ENCODE assay signal across 8 cellular contexts in the genomic region with DNA sequence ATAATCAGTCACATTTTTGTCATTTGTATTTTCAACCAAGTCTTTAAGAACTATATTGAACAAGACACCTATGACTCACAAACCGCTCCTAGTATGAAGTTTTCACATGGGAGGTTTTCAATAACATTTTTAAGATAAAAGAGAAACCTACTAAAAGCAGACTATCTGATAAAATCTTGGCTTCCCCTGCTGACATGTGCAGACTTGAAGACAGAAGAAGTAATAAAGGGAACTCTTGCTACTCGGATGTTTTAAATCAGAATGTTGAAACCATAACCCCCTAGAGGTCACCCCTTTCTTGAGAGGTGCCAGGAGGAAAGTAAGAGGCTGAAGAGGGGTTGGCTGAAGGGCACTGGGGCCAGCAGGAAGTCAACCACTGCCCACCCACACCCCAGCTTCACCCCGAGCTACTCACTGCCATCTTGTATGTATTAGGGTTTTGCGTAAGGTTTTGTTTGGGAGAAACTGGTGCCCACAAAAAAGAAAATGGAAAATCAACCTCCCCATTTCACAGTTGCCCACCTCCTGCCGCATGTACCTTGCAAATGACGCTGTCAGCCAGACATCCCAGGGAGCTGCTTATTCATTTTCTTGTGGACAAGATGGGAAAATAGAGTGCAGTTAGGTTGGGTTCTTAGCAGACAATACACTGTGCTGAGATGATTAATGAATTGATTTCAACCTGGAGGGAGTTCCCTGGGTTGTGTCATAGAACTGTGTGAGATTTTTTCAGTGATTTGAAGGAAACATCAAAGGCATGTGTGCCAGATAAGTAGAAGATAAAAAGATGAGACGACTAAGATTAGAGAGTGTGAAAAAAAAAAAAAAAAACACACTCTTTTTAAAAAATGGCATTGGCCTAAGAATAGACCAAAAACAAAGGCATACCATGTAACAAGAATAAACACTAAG.
DNase-seq lines count a peak whose midpoint lies in the region; ATAC-seq, FAIRE-seq and TF ChIP-seq lines count a peak whose summit lies in the region.

No MANE protein-coding gene starts in this region.

- H3K79me2 ChIP-seq in endothelial cell of umbilical vein (ENCODE audit: control insufficient read depth, insufficient read depth, low read length), result no peaks in the 10 kb centered on the region

- no peaks in the 10 kb centered on the region for H3K36me3 ChIP-seq in endothelial cell of umbilical vein (ENCODE audit: control insufficient read depth in 2 of 2, extremely low read depth in 1 of 2, insufficient read depth in 2 of 2, low read length in 2 of 2)

- peak overlapping the region; percentile 40 for H3K4me2 ChIP-seq in endothelial cell of umbilical vein (ENCODE audit: insufficient read depth, low read length)

- TF ChIP-seq CTCF in activated CD8-positive, alpha-beta T cell treated with anti-CD3 and anti-CD28 coated beads for 36 hours (IDR thresholded peaks at IDR 0.05), result no peak
- TF ChIP-seq CTCF in endothelial cell of umbilical vein (IDR thresholded peaks at IDR 0.05; ENCODE audit: extremely low read depth in 1 of 2, insufficient read depth in 1 of 2, low read depth in 1 of 2, low read length in 2 of 2), result no peak

- H3K4me3 Mint-ChIP-seq in activated CD8-positive, alpha-beta T cell treated with anti-CD3 and anti-CD28 coated beads for 36 hours, result peak overlapping the region; percentile 59
- H3K4me3 Mint-ChIP-seq in stimulated activated memory B cell treated with anti-CD40 and anti-IgM and Interleukin-4, amounts not matched to agents 10 μg/mL and 1 μg/mL and 100 μg/mL, for 72 hours, result no peak overlapping the region
- H3K4me3 Mint-ChIP-seq in immature natural killer cell, result peak overlapping the region in 1 of 5 donors; percentile 27

- H3K4me1 Mint-ChIP-seq in activated CD8-positive, alpha-beta T cell treated with anti-CD3 and anti-CD28 coated beads for 36 hours (ENCODE audit: low read depth), result peaks cover 51% of the 10 kb centered on the region
- H3K4me1 Mint-ChIP-seq in stimulated activated memory B cell treated with anti-CD40 and anti-IgM and Interleukin-4, amounts not matched to agents 10 μg/mL and 1 μg/mL and 100 μg/mL, for 72 hours, result peaks cover 80% of the 10 kb centered on the region
- H3K4me1 Mint-ChIP-seq in immature natural killer cell, result peaks cover 10 to 36% of the 10 kb centered on the region in 2 donors

- peaks cover 32% of the 10 kb centered on the region for H3K4me1 ChIP-seq in endothelial cell of umbilical vein (ENCODE audit: control insufficient read depth, extremely low read depth, insufficient read depth, low read length)

- peak; percentile 60 for ATAC-seq in activated CD8-positive, alpha-beta T cell treated with anti-CD3 and anti-CD28 coated beads for 36 hours
- ATAC-seq in stimulated activated memory B cell treated with anti-CD40 and anti-IgM and Interleukin-4, amounts not matched to agents 10 μg/mL and 1 μg/mL and 100 μg/mL, for 72 hours, result no peak
- ATAC-seq in GM18519 (IDR thresholded peaks at IDR 0.05; ENCODE audit: low FRiP score, unreplicated experiment), result no peak

- H3K27me3 Mint-ChIP-seq in activated CD8-positive, alpha-beta T cell treated with anti-CD3 and anti-CD28 coated beads for 36 hours, result no peaks in the 10 kb centered on the region
- H3K27me3 Mint-ChIP-seq in stimulated activated memory B cell treated with anti-CD40 and anti-IgM and Interleukin-4, amounts not matched to agents 10 μg/mL and 1 μg/mL and 100 μg/mL, for 72 hours, result no peaks in the 10 kb centered on the region
- H3K27me3 Mint-ChIP-seq in immature natural killer cell (ENCODE audit: low read depth in 3 of 3), result peaks cover 0 to 5% (median 3%) of the 10 kb centered on the region in 3 donors

- DNase-seq in NOMO-1 treated with DMSO at 0.1 percent for 48 hours (lab: John Stamatoyannopoulos, UW; ENCODE audit: unreplicated experiment) (peak; percentile 55), NOMO-1 treated with dmso at 0.1 percent for 144 hours (lab: John Stamatoyannopoulos, UW; ENCODE audit: unreplicated experiment) (no peak), endothelial cell of umbilical vein (ENCODE audit: low read depth, low spot score) (peak; percentile 7), NCI-H1105 (lab: John Stamatoyannopoulos, UW) (no peak), immature natural killer cell (no peak)
- DNase-seq in activated CD8-positive, alpha-beta T cell treated with anti-CD3 and anti-CD28 coated beads for 36 hours, result peak; percentile 74

- FAIRE-seq in endothelial cell of umbilical vein (lab: Jason Lieb, UNC), result peak; percentile 62

- intact Hi-C loops in activated CD8-positive, alpha-beta T cell treated with anti-CD3 and anti-CD28 coated beads for 36 hours (cut with micrococcal nuclease), result loop anchor here (1.0 to 5.0 kb wide), 4 partner anchors 38 to 152 kb away; no protein-coding TSS in a partner anchor
- intact Hi-C loops in endothelial cell of umbilical vein (cut with micrococcal nuclease), result no loop called here

- POLR2A ChIA-PET in activated CD8-positive, alpha-beta T cell treated with anti-CD3 and anti-CD28 coated beads for 36 hours (lab: Charles Lee), result interaction anchor here (1.0 to 1.4 kb wide), 4 partner anchors 21 to 203 kb away, joined by 3 to 6 read pairs (median 3); no protein-coding TSS in a partner anchor
- POLR2A ChIA-PET in endothelial cell of umbilical vein (lab: Charles Lee), result no interaction called here

- no peak overlapping the region for H3K9ac ChIP-seq in endothelial cell of umbilical vein (replicated peaks; ENCODE audit: extremely low read depth, insufficient read depth, low read length)

- CTCF ChIA-PET in activated CD8-positive, alpha-beta T cell treated with anti-CD3 and anti-CD28 coated beads for 36 hours (lab: Charles Lee), result interaction anchor here (1.0 to 2.5 kb wide), 5 partner anchors 83 to 206 kb away, joined by 3 to 7 read pairs (median 4); no protein-coding TSS in a partner anchor
- CTCF ChIA-PET in endothelial cell of umbilical vein (lab: Charles Lee), result interaction anchor here (0.9 kb wide), 1 partner anchor 83 kb away, joined by 3 read pairs; a partner anchor contains a TSS

- H2AFZ ChIP-seq in endothelial cell of umbilical vein (ENCODE audit: low read depth, low read length), result no peak overlapping the region

- no peaks in the 10 kb centered on the region for H4K20me1 ChIP-seq in endothelial cell of umbilical vein (replicated peaks; ENCODE audit: control insufficient read depth, extremely low read depth, insufficient read depth, low read length)

- H3K9me3 Mint-ChIP-seq in activated CD8-positive, alpha-beta T cell treated with anti-CD3 and anti-CD28 coated beads for 36 hours, result peaks cover 7% of the 10 kb centered on the region
- H3K9me3 Mint-ChIP-seq in stimulated activated memory B cell treated with anti-CD40 and anti-IgM and Interleukin-4, amounts not matched to agents 10 μg/mL and 1 μg/mL and 100 μg/mL, for 72 hours, result peaks cover 3% of the 10 kb centered on the region
- peaks cover 0 to 1% (median 0%) of the 10 kb centered on the region in 6 donors for H3K9me3 Mint-ChIP-seq in immature natural killer cell

- no TSS peak for BruUV-seq in endothelial cell of umbilical vein (replicated peaks; lab: Mats Ljungman, UMichigan)

- peak overlapping the region; percentile 25 for H3K27ac ChIP-seq in endothelial cell of umbilical vein (ENCODE audit: insufficient read depth, low read depth, low read length)

- peaks cover 4% of the 10 kb centered on the region for H3K36me3 Mint-ChIP-seq in activated CD8-positive, alpha-beta T cell treated with anti-CD3 and anti-CD28 coated beads for 36 hours (ENCODE audit: low read depth)
- H3K36me3 Mint-ChIP-seq in stimulated activated memory B cell treated with anti-CD40 and anti-IgM and Interleukin-4, amounts not matched to agents 10 μg/mL and 1 μg/mL and 100 μg/mL, for 72 hours, result no peaks in the 10 kb centered on the region
- H3K36me3 Mint-ChIP-seq in immature natural killer cell, result no peaks in the 10 kb centered on the region

- peaks cover 0 to 2% of the 10 kb centered on the region in 2 experiments for H3K27me3 ChIP-seq in endothelial cell of umbilical vein (ENCODE audit: control insufficient read depth in 2 of 2, insufficient read depth in 2 of 2, low read length in 2 of 2)

- H3K9me3 ChIP-seq in endothelial cell of umbilical vein (replicated peaks; ENCODE audit: control insufficient read depth, insufficient read depth, low read length), result no peaks in the 10 kb centered on the region

- H3K4me3 ChIP-seq in endothelial cell of umbilical vein (replicated peaks in 1 of 3; ENCODE audit: insufficient read depth in 1 of 3, low read depth in 1 of 3, low read length in 3 of 3), result no peak overlapping the region

- TF ChIP-seq POLR2A in endothelial cell of umbilical vein (IDR thresholded peaks at IDR 0.05; ENCODE audit: low read depth, low read length), result no peak

- H3K9me1 ChIP-seq in endothelial cell of umbilical vein (replicated peaks; ENCODE audit: control insufficient read depth, extremely low read depth, insufficient read depth, low read length), result no peaks in the 10 kb centered on the region

- peak overlapping the region; percentile 94 for H3K27ac Mint-ChIP-seq in activated CD8-positive, alpha-beta T cell treated with anti-CD3 and anti-CD28 coated beads for 36 hours
- H3K27ac Mint-ChIP-seq in stimulated activated memory B cell treated with anti-CD40 and anti-IgM and Interleukin-4, amounts not matched to agents 10 μg/mL and 1 μg/mL and 100 μg/mL, for 72 hours, result peak overlapping the region; percentile 86
- H3K27ac Mint-ChIP-seq in immature natural killer cell, result no peak overlapping the region

- dilution Hi-C loops in endothelial cell of umbilical vein (cut with MboI; ENCODE audit: extremely low pct_ligation_motif_present, low sequenced_read_pairs), result no loop called here

TF ChIP-seq in endothelial cell of umbilical vein, 7 proteins besides CTCF, POLR2A, EP300 and RAD21:
- no peak for TF ChIP-seq MYC (IDR thresholded peaks at IDR 0.05; ENCODE audit: low read depth, low read length)
- TF ChIP-seq FOS (IDR thresholded peaks at IDR 0.05; ENCODE audit: borderline replicate concordance, insufficient read depth, low read length), result no peak
- no peak for TF ChIP-seq POLR2AphosphoS5 (IDR thresholded peaks at IDR 0.05; ENCODE audit: insufficient read depth, low read depth, low read length)
- TF ChIP-seq, protein P1, sequence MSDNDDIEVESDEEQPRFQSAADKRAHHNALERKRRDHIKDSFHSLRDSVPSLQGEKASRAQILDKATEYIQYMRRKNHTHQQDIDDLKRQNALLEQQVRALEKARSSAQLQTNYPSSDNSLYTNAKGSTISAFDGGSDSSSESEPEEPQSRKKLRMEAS (IDR thresholded peaks at IDR 0.05; ENCODE audit: insufficient read depth, insufficient read length), result no peak
- no peak for TF ChIP-seq EZH2 (IDR thresholded peaks at IDR 0.05; ENCODE audit: borderline replicate concordance, low read depth, low read length, severe bottlenecking)
- TF ChIP-seq GATA2 (IDR thresholded peaks at IDR 0.05; ENCODE audit: insufficient read depth, insufficient read length, low read depth, low read length), result no peak
- no peak for TF ChIP-seq JUN (IDR thresholded peaks at IDR 0.05; ENCODE audit: borderline replicate concordance, insufficient read depth, insufficient read length, low read depth)

Comparison
In these comparisons a context has a peak if more than half of its experiments do, and no peak if none do; other contexts are left out.
1. DNase-seq: peak in NOMO-1 treated with DMSO at 0.1 percent for 48 hours (single experiment), activated CD8-positive, alpha-beta T cell treated with anti-CD3 and anti-CD28 coated beads for 36 hours (single experiment) and endothelial cell of umbilical vein (single experiment); none in NOMO-1 treated with dmso at 0.1 percent for 144 hours (single experiment), NCI-H1105 (single experiment) and immature natural killer cell (0 of 3).
2. H3K27ac Mint-ChIP-seq: peak in activated CD8-positive, alpha-beta T cell treated with anti-CD3 and anti-CD28 coated beads for 36 hours (single experiment) and stimulated activated memory B cell treated with anti-CD40 and anti-IgM and Interleukin-4, amounts not matched to agents 10 μg/mL and 1 μg/mL and 100 μg/mL, for 72 hours (single experiment); none in immature natural killer cell (0 of 6).